ENCODE assay signal across 22 cellular contexts in the genomic region with DNA sequence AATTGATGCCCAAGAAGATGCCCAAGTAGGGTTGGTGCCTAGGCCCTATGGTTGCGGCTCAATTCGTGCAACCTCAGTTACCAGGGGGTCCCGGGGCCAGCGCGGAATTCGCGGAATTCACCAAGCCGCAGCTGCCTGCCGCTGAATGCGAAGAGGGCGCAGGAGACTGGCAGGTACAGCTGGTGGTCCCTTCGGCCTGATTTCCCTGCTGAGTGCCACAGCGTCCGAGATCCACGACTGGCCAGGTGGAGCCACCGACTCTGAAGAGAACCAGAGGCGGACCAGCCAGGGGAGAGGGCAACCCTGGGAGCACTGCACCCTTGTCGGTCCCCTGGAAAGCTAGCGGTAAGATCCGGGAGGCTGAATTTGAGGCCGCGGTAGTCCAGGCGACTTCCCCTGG. TPM values are rescaled to one million over a fixed set of nuclear protein-coding genes. Genes with fewer than 3 reads are reported as not detected.
DNase-seq lines count a peak whose midpoint lies in the region; ATAC-seq and TF ChIP-seq lines count a peak whose summit lies in the region.
"Had no signal": no experiment of that assay in that cellular context is flagged by ENCODE, and none has a peak within 500 bp of the region (broad histone marks: within the 10 kb centered on the region; RNA-seq: fewer than 3 reads in every experiment).

No MANE protein-coding gene starts in this region.

- H4K20me1 ChIP-seq in neural progenitor cell (ENCODE audit: low read depth) = peaks cover 59% of the 10 kb centered on the region
- H4K20me1 ChIP-seq: BLaER1 had no signal

- peaks cover 52% of the 10 kb centered on the region for H3K27me3 ChIP-seq in NT2/D1 (ENCODE audit: insufficient read depth, insufficient read length)
- H3K27me3 ChIP-seq in iPS-18a (ENCODE audit: control insufficient read depth, insufficient read depth, low read length) = peaks cover 97% of the 10 kb centered on the region
- H3K27me3 ChIP-seq in neural progenitor cell = peaks cover 100% of the 10 kb centered on the region
- H3K27me3 ChIP-seq: SJCRH30 had no signal

- no peaks in the 10 kb centered on the region for H3K4me1 Mint-ChIP-seq in neural progenitor cell
- no peaks in the 10 kb centered on the region for H3K4me1 Mint-ChIP-seq in activated naive CD8-positive, alpha-beta T cell treated with anti-CD3 and anti-CD28 coated beads, Interleukin-2, amount 50 U/mL, for 24 hours
- H3K4me1 Mint-ChIP-seq: IgD-negative memory B cell had no signal

- H3K79me2 ChIP-seq in neural progenitor cell (ENCODE audit: low read depth) = no peaks in the 10 kb centered on the region

- peaks cover 11% of the 10 kb centered on the region for H3F3A ChIP-seq in neural progenitor cell (ENCODE audit: low read depth)

- H3K9ac ChIP-seq in NT2/D1 (ENCODE audit: insufficient read length, low read depth) (no peak overlapping the region), iPS-18a (ENCODE audit: low read length) (no peak overlapping the region), neural progenitor cell (no peak overlapping the region)
- H3K9ac ChIP-seq: BLaER1, GM23248 had no signal

- H3K36me3 ChIP-seq in NT2/D1 (ENCODE audit: insufficient read depth, insufficient read length, low read length) (no peaks in the 10 kb centered on the region), iPS-18a (ENCODE audit: control insufficient read depth, low read depth, low read length) (no peaks in the 10 kb centered on the region), neural progenitor cell (no peaks in the 10 kb centered on the region)
- H3K36me3 ChIP-seq: BLaER1, SJCRH30 had no signal

- peaks cover 84% of the 10 kb centered on the region for H3K27me3 Mint-ChIP-seq in neural progenitor cell (ENCODE audit: insufficient read depth, low read depth)
- H3K27me3 Mint-ChIP-seq in activated naive CD8-positive, alpha-beta T cell treated with anti-CD3 and anti-CD28 coated beads, Interleukin-2, amount 50 U/mL, for 24 hours = peaks cover 60% of the 10 kb centered on the region

- TF ChIP-seq CTCF in neural progenitor cell (IDR thresholded peaks at IDR 0.05) = no peak

- H3K9me3 Mint-ChIP-seq in neural progenitor cell = peaks cover 3% of the 10 kb centered on the region
- H3K9me3 Mint-ChIP-seq in activated naive CD8-positive, alpha-beta T cell treated with anti-CD3 and anti-CD28 coated beads, Interleukin-2, amount 50 U/mL, for 24 hours = no peaks in the 10 kb centered on the region

- H3K4me1 ChIP-seq in NT2/D1 (ENCODE audit: insufficient read depth, insufficient read length) (no peaks in the 10 kb centered on the region), iPS-18a (ENCODE audit: control insufficient read depth, low read depth, low read length) (peaks cover 21% of the 10 kb centered on the region), neural progenitor cell (peaks cover 22% of the 10 kb centered on the region)
- H3K4me1 ChIP-seq: BLaER1, Caco-2, SJCRH30 had no signal

- no peak overlapping the region for H3K27ac Mint-ChIP-seq in neural progenitor cell
- no peak overlapping the region for H3K27ac Mint-ChIP-seq in activated naive CD8-positive, alpha-beta T cell treated with anti-CD3 and anti-CD28 coated beads, Interleukin-2, amount 50 U/mL, for 24 hours
- H3K27ac Mint-ChIP-seq: CD4-positive, alpha-beta T cell; IgD-negative memory B cell had no signal

- no peaks in the 10 kb centered on the region for H3K36me3 Mint-ChIP-seq in neural progenitor cell
- no peaks in the 10 kb centered on the region for H3K36me3 Mint-ChIP-seq in activated naive CD8-positive, alpha-beta T cell treated with anti-CD3 and anti-CD28 coated beads, Interleukin-2, amount 50 U/mL, for 24 hours (ENCODE audit: low read depth)
- H3K36me3 Mint-ChIP-seq: IgD-negative memory B cell had no signal

- no peak for DNase-seq in NT2/D1 (ENCODE audit: low read depth, low spot score)
- peak; percentile 72 for DNase-seq in neural progenitor cell (ENCODE audit: low spot score)
- DNase-seq in NCI-H1048 (lab: John Stamatoyannopoulos, UW) = no peak
- no peak for DNase-seq in activated naive CD8-positive, alpha-beta T cell treated with anti-CD3 and anti-CD28 coated beads, Interleukin-2, amount 50 U/mL, for 24 hours
- DNase-seq: Caco-2; CD4-positive, alpha-beta T cell; DMS 273 treated with DMSO at 0.1 percent for 48 hours; DMS79 treated with DMSO at 0.1 percent for 48 hours; GM23248; MV-4-11; NCI-H1694; NCI-H2081 treated with DMSO at 0.1 percent for 48 hours; NCI-H446; NCI-H526; OCI-M1; SJCRH30 had no signal

- no peaks in the 10 kb centered on the region for H3K9me3 ChIP-seq in NT2/D1 (ENCODE audit: insufficient read depth, low read length)
- H3K9me3 ChIP-seq in iPS-18a (ENCODE audit: control insufficient read depth, low read depth, low read length) = peaks cover 5% of the 10 kb centered on the region
- no peaks in the 10 kb centered on the region for H3K9me3 ChIP-seq in neural progenitor cell (ENCODE audit: low read depth)
- H3K9me3 ChIP-seq: Caco-2, SJCRH30 had no signal

- H2AFZ ChIP-seq in neural progenitor cell (replicated peaks) = no peak overlapping the region
- H2AFZ ChIP-seq: GM23248 had no signal

- no peak overlapping the region for H3K4me3 Mint-ChIP-seq in neural progenitor cell
- H3K4me3 Mint-ChIP-seq in activated naive CD8-positive, alpha-beta T cell treated with anti-CD3 and anti-CD28 coated beads, Interleukin-2, amount 50 U/mL, for 24 hours = no peak overlapping the region
- H3K4me3 Mint-ChIP-seq: CD4-positive, alpha-beta T cell had no signal

- ATAC-seq in GM18873 (IDR thresholded peaks at IDR 0.05; ENCODE audit: low FRiP score, unreplicated experiment) (no peak), GM19452 (IDR thresholded peaks at IDR 0.05; ENCODE audit: unreplicated experiment) (no peak)
- no peak for ATAC-seq in activated naive CD8-positive, alpha-beta T cell treated with anti-CD3 and anti-CD28 coated beads, Interleukin-2, amount 50 U/mL, for 24 hours

- H3K27ac ChIP-seq in iPS-18a (ENCODE audit: low read length) (no peak overlapping the region), neural progenitor cell (no peak overlapping the region)
- H3K27ac ChIP-seq: BLaER1, GM23248, SJCRH30 had no signal

- peak overlapping the region; percentile 11 for H3K4me3 ChIP-seq in NT2/D1 (ENCODE audit: insufficient read length, low read depth)
- H3K4me3 ChIP-seq in iPS-18a (ENCODE audit: low read length) = peak overlapping the region; percentile 60
- H3K4me3 ChIP-seq in neural progenitor cell = peak overlapping the region; percentile 31
- H3K4me3 ChIP-seq: BLaER1, GM23248, SJCRH30 had no signal

- peak overlapping the region; percentile 70 for H3K4me2 ChIP-seq in neural progenitor cell
- H3K4me2 ChIP-seq: BLaER1 had no signal

RNA-seq across cellular contexts. Expression of gene TFAP2D, which starts 6.8 kb away (rescaled TPM):
- total RNA-seq in neural progenitor cell (ENCODE audit: low replicate concordance) = not detected in 2 replicates
- total RNA-seq: Caco-2; CD4-positive, alpha-beta T cell; GM23248; HT1080; SJCRH30 had no signal
